20 cellular contexts compared by ENCODE assay signal in genomic region chr15:94110476-94111130, GRCh38.
DNase-seq lines count a peak whose midpoint lies in the region; ATAC-seq and TF ChIP-seq lines count a peak whose summit lies in the region.
"Had no signal": no experiment of that assay in that cellular context is flagged by ENCODE, and none has a peak within 500 bp of the region (broad histone marks: within the 10 kb centered on the region; RNA-seq: fewer than 3 reads in every experiment).

No MANE protein-coding gene starts in this region.

- no peaks in the 10 kb centered on the region for H3K4me1 Mint-ChIP-seq in activated T-helper 1 cell treated with anti-CD3 and anti-CD28 coated beads, Interleukin-12 subunit alpha, Interleukin-12 subunit beta, Interleukin-2, Interleukin-4 antibody, amounts not matched to agents 30 ng/mL and 10 ng/mL and 1 ng/mL, durations not matched to agents 14 hours and 24 hours and 36 hours (ENCODE audit: low read depth)
- H3K4me1 Mint-ChIP-seq: CD4-positive, CD25-positive, alpha-beta regulatory T cell; natural killer cell had no signal

- H3K9me3 ChIP-seq in RWPE2 (ENCODE audit: severe bottlenecking) (no peaks in the 10 kb centered on the region), hepatocyte (ENCODE audit: low read depth) (no peaks in the 10 kb centered on the region), stomach smooth muscle (ENCODE audit: control insufficient read depth in 2 of 2, low read length in 2 of 2) (no peaks in the 10 kb centered on the region)
- H3K9me3 ChIP-seq: right atrium auricular region had no signal

- TF ChIP-seq CTCF in LNCaP clone FGC (IDR thresholded peaks at IDR 0.05; ENCODE audit: control insufficient read depth, extremely low read depth, insufficient read depth) = no peak
- TF ChIP-seq CTCF in RWPE2 (IDR thresholded peaks at IDR 0.05; ENCODE audit: poor library complexity, severe bottlenecking) = no peak
- TF ChIP-seq CTCF in hepatocyte (IDR thresholded peaks at IDR 0.05; ENCODE audit: poor library complexity) = no peak
- no peak for TF ChIP-seq CTCF in GM20000 (IDR thresholded peaks at IDR 0.05; ENCODE audit: extremely low read depth, missing control alignments)

- no peaks in the 10 kb centered on the region for H3K9me3 Mint-ChIP-seq in activated T-helper 1 cell treated with anti-CD3 and anti-CD28 coated beads, Interleukin-12 subunit alpha, Interleukin-12 subunit beta, Interleukin-2, Interleukin-4 antibody, amounts not matched to agents 30 ng/mL and 10 ng/mL and 1 ng/mL, durations not matched to agents 14 hours and 24 hours and 36 hours
- H3K9me3 Mint-ChIP-seq: natural killer cell had no signal

- peaks cover 28% of the 10 kb centered on the region for H3K27me3 Mint-ChIP-seq in activated T-helper 1 cell treated with anti-CD3 and anti-CD28 coated beads, Interleukin-12 subunit alpha, Interleukin-12 subunit beta, Interleukin-2, Interleukin-4 antibody, amounts not matched to agents 30 ng/mL and 10 ng/mL and 1 ng/mL, durations not matched to agents 14 hours and 24 hours and 36 hours (ENCODE audit: insufficient read depth)

- WGBS in hepatocyte (ENCODE audit: low lambda C conversion rate, missing lambda C conversion rate) = 33% methylated on average over 2 of the region's 2 CpGs

- intact Hi-C loops in activated T-helper 1 cell treated with anti-CD3 and anti-CD28 coated beads, Interleukin-12 subunit alpha, Interleukin-12 subunit beta, Interleukin-2, Interleukin-4 antibody, amounts not matched to agents 30 ng/mL and 10 ng/mL and 1 ng/mL, durations not matched to agents 14 hours and 24 hours and 36 hours (cut with micrococcal nuclease) = no loop called here

- no peak overlapping the region for H2AFZ ChIP-seq in hepatocyte

- 0 out of 3 replicates have a peak, but pooled peaks have one; percentile 22 for ATAC-seq in RWPE2 (ENCODE audit: low read depth)
- no peak for ATAC-seq in HG03135 (IDR thresholded peaks at IDR 0.05; ENCODE audit: unreplicated experiment)
- ATAC-seq: HCT116, natural killer cell had no signal

- no peaks in the 10 kb centered on the region for H3K9me2 ChIP-seq in hepatocyte (replicated peaks; ENCODE audit: insufficient read depth)

- H3K36me3 Mint-ChIP-seq in activated T-helper 1 cell treated with anti-CD3 and anti-CD28 coated beads, Interleukin-12 subunit alpha, Interleukin-12 subunit beta, Interleukin-2, Interleukin-4 antibody, amounts not matched to agents 30 ng/mL and 10 ng/mL and 1 ng/mL, durations not matched to agents 14 hours and 24 hours and 36 hours (ENCODE audit: low read depth) = no peaks in the 10 kb centered on the region
- H3K36me3 Mint-ChIP-seq: CD4-positive, CD25-positive, alpha-beta regulatory T cell; mesothelial cell of epicardium; natural killer cell had no signal

- no peak overlapping the region for H3K27ac Mint-ChIP-seq in activated T-helper 1 cell treated with anti-CD3 and anti-CD28 coated beads, Interleukin-12 subunit alpha, Interleukin-12 subunit beta, Interleukin-2, Interleukin-4 antibody, amounts not matched to agents 30 ng/mL and 10 ng/mL and 1 ng/mL, durations not matched to agents 14 hours and 24 hours and 36 hours
- H3K27ac Mint-ChIP-seq: CD4-positive, CD25-positive, alpha-beta regulatory T cell; mesothelial cell of epicardium; natural killer cell had no signal

- no peaks in the 10 kb centered on the region for H3K79me2 ChIP-seq in hepatocyte

- H3K36me3 ChIP-seq in RWPE2 (ENCODE audit: low read depth) (no peaks in the 10 kb centered on the region), hepatocyte (replicated peaks; ENCODE audit: insufficient read depth, low read depth) (no peaks in the 10 kb centered on the region), stomach smooth muscle (ENCODE audit: control insufficient read depth in 2 of 2, insufficient read depth in 2 of 2, low read length in 2 of 2) (no peaks in the 10 kb centered on the region)
- H3K36me3 ChIP-seq: right atrium auricular region had no signal

- no peak overlapping the region for H3K4me2 ChIP-seq in hepatocyte

- H3K27me3 ChIP-seq in RWPE2 (ENCODE audit: insufficient read depth, poor library complexity, severe bottlenecking) (peaks cover 8% of the 10 kb centered on the region), hepatocyte (no peaks in the 10 kb centered on the region), stomach smooth muscle (ENCODE audit: control insufficient read depth in 1 of 2, insufficient read depth in 2 of 2, low read length in 2 of 2) (no peaks in the 10 kb centered on the region)
- H3K27me3 ChIP-seq: right atrium auricular region had no signal

- no peaks in the 10 kb centered on the region for H4K20me1 ChIP-seq in hepatocyte (ENCODE audit: insufficient read depth, poor library complexity, severe bottlenecking)

- H3K4me1 ChIP-seq in RWPE2 (ENCODE audit: insufficient read depth, poor library complexity, severe bottlenecking) = no peaks in the 10 kb centered on the region
- peaks cover 5% of the 10 kb centered on the region for H3K4me1 ChIP-seq in hepatocyte (ENCODE audit: insufficient read depth)
- H3K4me1 ChIP-seq in stomach smooth muscle (ENCODE audit: control insufficient read depth, insufficient read depth, low read length) = peaks cover 4% of the 10 kb centered on the region
- H3K4me1 ChIP-seq: right atrium auricular region had no signal

- no peak overlapping the region for H3K4me3 Mint-ChIP-seq in activated T-helper 1 cell treated with anti-CD3 and anti-CD28 coated beads, Interleukin-12 subunit alpha, Interleukin-12 subunit beta, Interleukin-2, Interleukin-4 antibody, amounts not matched to agents 30 ng/mL and 10 ng/mL and 1 ng/mL, durations not matched to agents 14 hours and 24 hours and 36 hours
- H3K4me3 Mint-ChIP-seq: CD4-positive, CD25-positive, alpha-beta regulatory T cell; mesothelial cell of epicardium; natural killer cell had no signal

- H3K27ac ChIP-seq in RWPE2 (ENCODE audit: poor library complexity, severe bottlenecking) = no peak overlapping the region
- H3K27ac ChIP-seq in hepatocyte = no peak overlapping the region
- peak overlapping the region; percentile 53 for H3K27ac ChIP-seq in stomach smooth muscle (ENCODE audit: low read length)
- H3K27ac ChIP-seq: right atrium auricular region, SK-N-MC had no signal

- peak; percentile 63 for DNase-seq in LNCaP clone FGC (ENCODE audit: low read depth)
- no peak for DNase-seq in RWPE2 (ENCODE audit: low spot score)
- DNase-seq in hepatocyte (ENCODE audit: low spot score) = peak; percentile 12
- DNase-seq in GM20000 (ENCODE audit: low spot score) = no peak
- no peak for DNase-seq in activated T-helper 1 cell treated with anti-CD3 and anti-CD28 coated beads, Interleukin-12 subunit alpha, Interleukin-12 subunit beta, Interleukin-2, Interleukin-4 antibody, amounts not matched to agents 30 ng/mL and 10 ng/mL and 1 ng/mL, durations not matched to agents 14 hours and 24 hours and 36 hours (ENCODE audit: low spot score)
- DNase-seq: activated CD4-positive, alpha-beta T cell treated with anti-CD3 and anti-CD28 coated beads, Interleukin-2, amount 50 U/mL, for 4 hours; activated naive CD4-positive, alpha-beta T cell treated with anti-CD3 and anti-CD28 coated beads, Interleukin-2, amount 50 U/mL, for 16 hours; amygdala; CD4-positive, CD25-positive, alpha-beta regulatory T cell; natural killer cell; NCI-H2081 treated with DMSO at 0.1 percent for 48 hours; stimulated activated CD4-positive, alpha-beta T cell treated with anti-CD3 and anti-CD28 coated beads, Interleukin-12 subunit alpha, Interleukin-12 subunit beta, amount 100 ng/mL, for 4 hours; stimulated activated CD4-positive, alpha-beta T cell treated with anti-CD3 and anti-CD28 coated beads, Interleukin-4, amount 100 ng/mL, for 24 hours; stimulated activated naive CD4-positive, alpha-beta T cell had no signal

- H3K4me3 ChIP-seq in LNCaP clone FGC (ENCODE audit: low read depth, low read length) = no peak overlapping the region
- H3K4me3 ChIP-seq in RWPE2 (ENCODE audit: severe bottlenecking) = no peak overlapping the region
- H3K4me3 ChIP-seq in hepatocyte = no peak overlapping the region
- H3K4me3 ChIP-seq in stomach smooth muscle (ENCODE audit: low read length in 2 of 2) = no peak overlapping the region
- H3K4me3 ChIP-seq: right atrium auricular region, SK-N-MC had no signal

- H3K9ac ChIP-seq in stomach smooth muscle (ENCODE audit: low read length in 2 of 2) = no peak overlapping the region

Comparison
In these comparisons a context has a peak if more than half of its experiments do, and no peak if none do; other contexts are left out.
1. DNase-seq: peak in LNCaP clone FGC (single experiment) and hepatocyte (single experiment); none in RWPE2 (single experiment), GM20000 (single experiment) and activated T-helper 1 cell treated with anti-CD3 and anti-CD28 coated beads, Interleukin-12 subunit alpha, Interleukin-12 subunit beta, Interleukin-2, Interleukin-4 antibody, amounts not matched to agents 30 ng/mL and 10 ng/mL and 1 ng/mL, durations not matched to agents 14 hours and 24 hours and 36 hours (single experiment).